Comparison of ENCODE assay signal across 1 cellular context in the genomic region with DNA sequence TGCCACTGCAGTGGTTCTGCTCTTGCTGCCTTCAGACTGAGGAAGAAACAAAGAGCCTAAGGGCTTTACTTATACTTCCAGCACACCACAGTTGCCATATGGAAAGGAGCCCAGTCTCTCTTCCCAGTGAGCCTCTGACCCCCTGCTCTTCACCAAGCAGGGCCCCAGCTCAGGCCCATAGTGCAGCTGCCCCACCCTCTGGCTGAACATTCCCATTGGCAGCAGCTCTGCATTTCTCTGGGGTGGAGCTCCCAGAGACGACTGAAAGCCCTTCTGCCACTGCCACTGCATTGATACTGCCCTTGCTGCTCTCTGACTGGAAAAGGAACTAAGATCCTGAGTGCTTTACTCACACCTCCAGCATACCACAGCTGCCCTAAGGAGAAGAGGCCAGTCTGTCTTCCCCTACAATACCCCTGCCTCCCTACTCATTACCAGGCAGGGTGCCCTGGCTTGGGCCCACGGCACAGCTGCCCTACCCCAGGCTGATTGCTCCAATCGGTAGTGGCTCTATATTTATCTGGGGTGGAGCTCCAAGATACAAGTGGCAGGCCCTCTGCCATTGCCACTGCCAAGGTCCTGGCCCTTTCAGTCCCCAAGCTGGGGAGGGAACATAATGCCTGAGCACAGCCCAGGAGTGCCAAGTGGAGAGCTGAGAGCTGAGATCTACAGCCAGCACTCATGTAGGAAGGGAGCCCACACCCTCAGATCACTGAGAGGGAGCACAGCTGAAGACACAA.
TF ChIP-seq lines count a peak whose summit lies in the region.

No MANE protein-coding gene starts in this region.

TF ChIP-seq in GM23338, 12 proteins besides CTCF, POLR2A, EP300 and RAD21 (continued from another document):
- TF ChIP-seq, protein P1, sequence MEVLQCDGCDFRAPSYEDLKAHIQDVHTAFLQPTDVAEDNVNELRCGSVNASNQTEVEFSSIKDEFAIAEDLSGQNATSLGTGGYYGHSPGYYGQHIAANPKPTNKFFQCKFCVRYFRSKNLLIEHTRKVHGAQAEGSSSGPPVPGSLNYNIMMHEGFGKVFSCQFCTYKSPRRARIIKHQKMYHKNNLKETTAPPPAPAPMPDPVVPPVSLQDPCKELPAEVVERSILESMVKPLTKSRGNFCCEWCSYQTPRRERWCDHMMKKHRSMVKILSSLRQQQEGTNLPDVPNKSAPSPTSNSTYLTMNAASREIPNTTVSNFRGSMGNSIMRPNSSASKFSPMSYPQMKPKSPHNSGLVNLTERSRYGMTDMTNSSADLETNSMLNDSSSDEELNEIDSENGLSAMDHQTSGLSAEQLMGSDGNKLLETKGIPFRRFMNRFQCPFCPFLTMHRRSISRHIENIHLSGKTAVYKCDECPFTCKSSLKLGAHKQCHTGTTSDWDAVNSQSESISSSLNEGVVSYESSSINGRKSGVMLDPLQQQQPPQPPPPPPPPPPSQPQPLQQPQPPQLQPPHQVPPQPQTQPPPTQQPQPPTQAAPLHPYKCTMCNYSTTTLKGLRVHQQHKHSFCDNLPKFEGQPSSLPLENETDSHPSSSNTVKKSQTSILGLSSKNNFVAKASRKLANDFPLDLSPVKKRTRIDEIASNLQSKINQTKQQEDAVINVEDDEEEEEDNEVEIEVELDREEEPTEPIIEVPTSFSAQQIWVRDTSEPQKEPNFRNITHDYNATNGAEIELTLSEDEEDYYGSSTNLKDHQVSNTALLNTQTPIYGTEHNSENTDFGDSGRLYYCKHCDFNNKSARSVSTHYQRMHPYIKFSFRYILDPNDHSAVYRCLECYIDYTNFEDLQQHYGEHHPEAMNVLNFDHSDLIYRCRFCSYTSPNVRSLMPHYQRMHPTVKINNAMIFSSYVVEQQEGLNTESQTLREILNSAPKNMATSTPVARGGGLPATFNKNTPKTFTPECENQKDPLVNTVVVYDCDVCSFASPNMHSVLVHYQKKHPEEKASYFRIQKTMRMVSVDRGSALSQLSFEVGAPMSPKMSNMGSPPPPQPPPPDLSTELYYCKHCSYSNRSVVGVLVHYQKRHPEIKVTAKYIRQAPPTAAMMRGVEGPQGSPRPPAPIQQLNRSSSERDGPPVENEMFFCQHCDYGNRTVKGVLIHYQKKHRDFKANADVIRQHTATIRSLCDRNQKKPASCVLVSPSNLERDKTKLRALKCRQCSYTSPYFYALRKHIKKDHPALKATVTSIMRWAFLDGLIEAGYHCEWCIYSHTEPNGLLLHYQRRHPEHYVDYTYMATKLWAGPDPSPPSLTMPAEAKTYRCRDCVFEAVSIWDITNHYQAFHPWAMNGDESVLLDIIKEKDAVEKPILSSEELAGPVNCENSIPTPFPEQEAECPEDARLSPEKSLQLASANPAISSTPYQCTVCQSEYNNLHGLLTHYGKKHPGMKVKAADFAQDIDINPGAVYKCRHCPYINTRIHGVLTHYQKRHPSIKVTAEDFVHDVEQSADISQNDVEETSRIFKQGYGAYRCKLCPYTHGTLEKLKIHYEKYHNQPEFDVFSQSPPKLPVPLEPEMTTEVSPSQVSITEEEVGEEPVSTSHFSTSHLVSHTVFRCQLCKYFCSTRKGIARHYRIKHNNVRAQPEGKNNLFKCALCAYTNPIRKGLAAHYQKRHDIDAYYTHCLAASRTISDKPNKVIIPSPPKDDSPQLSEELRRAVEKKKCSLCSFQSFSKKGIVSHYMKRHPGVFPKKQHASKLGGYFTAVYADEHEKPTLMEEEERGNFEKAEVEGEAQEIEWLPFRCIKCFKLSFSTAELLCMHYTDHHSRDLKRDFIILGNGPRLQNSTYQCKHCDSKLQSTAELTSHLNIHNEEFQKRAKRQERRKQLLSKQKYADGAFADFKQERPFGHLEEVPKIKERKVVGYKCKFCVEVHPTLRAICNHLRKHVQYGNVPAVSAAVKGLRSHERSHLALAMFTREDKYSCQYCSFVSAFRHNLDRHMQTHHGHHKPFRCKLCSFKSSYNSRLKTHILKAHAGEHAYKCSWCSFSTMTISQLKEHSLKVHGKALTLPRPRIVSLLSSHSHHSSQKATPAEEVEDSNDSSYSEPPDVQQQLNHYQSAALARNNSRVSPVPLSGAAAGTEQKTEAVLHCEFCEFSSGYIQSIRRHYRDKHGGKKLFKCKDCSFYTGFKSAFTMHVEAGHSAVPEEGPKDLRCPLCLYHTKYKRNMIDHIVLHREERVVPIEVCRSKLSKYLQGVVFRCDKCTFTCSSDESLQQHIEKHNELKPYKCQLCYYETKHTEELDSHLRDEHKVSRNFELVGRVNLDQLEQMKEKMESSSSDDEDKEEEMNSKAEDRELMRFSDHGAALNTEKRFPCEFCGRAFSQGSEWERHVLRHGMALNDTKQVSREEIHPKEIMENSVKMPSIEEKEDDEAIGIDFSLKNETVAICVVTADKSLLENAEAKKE (CRISPR knock-in tag; IDR thresholded peaks at IDR 0.05) = no peak
- TF ChIP-seq EZH2phosphoT487 (IDR thresholded peaks at IDR 0.05; ENCODE audit: unreplicated experiment) (no peak), REST (IDR thresholded peaks at IDR 0.05; ENCODE audit: unreplicated experiment) (no peak), ZNF114 (CRISPR knock-in tag; IDR thresholded peaks at IDR 0.05) (no peak), ZNF331 (CRISPR knock-in tag; IDR thresholded peaks at IDR 0.05; ENCODE audit: low read depth) (no peak), STAT1 (IDR thresholded peaks at IDR 0.05; ENCODE audit: unreplicated experiment) (no peak), EZH2 (IDR thresholded peaks at IDR 0.05; ENCODE audit: low read depth, unreplicated experiment) (no peak), POLR2AphosphoS5 (IDR thresholded peaks at IDR 0.05; ENCODE audit: low read depth) (no peak), JUNB (IDR thresholded peaks at IDR 0.05; ENCODE audit: unreplicated experiment) (no peak)
- TF ChIP-seq, protein P2, sequence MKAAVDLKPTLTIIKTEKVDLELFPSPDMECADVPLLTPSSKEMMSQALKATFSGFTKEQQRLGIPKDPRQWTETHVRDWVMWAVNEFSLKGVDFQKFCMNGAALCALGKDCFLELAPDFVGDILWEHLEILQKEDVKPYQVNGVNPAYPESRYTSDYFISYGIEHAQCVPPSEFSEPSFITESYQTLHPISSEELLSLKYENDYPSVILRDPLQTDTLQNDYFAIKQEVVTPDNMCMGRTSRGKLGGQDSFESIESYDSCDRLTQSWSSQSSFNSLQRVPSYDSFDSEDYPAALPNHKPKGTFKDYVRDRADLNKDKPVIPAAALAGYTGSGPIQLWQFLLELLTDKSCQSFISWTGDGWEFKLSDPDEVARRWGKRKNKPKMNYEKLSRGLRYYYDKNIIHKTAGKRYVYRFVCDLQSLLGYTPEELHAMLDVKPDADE (IDR thresholded peaks at IDR 0.05) = no peak
TF ChIP-seq in GM23338: peak in this region for 0.
